In the genomic region with DNA sequence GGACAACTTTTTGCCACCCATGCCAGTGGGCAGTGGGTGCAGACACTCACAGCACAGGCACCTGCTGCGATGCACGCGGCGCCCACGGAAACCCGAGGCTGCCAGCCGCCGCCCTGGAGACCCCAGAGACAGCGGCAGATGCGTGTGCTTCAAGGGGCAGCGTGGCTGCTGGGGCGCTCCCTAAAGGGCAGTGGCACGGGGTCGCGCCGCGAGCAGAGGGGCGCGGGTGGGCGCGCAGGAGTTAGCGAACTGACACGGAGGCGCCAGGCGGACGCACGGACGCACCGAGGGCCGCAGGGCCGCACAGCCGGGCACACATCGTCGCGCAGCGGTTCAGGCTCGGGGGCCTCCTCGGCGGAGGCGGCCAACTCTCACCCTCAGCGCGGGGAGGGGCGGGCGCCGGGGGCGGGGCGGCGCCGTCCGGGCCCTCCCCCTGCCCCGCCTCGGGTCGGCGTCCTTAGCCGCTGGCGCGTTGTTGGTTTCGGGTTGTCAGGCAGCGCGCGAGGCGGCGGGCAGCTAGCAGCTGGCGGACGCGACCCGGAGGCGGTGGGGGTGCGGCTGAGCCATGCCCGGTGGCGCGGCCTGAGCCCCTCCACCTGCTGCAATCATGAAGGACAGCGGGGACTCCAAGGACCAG, we compare ENCODE assay signal across 8 cellular contexts. TPM values are rescaled to one million over a fixed set of nuclear protein-coding genes. Genes with fewer than 3 reads are reported as not detected.
A peak's percentile ranks its signal among the peaks of the same experiment; 100 is the strongest.
DNase-seq lines count a peak whose midpoint lies in the region; ATAC-seq and TF ChIP-seq lines count a peak whose summit lies in the region.

A gene with protein sequence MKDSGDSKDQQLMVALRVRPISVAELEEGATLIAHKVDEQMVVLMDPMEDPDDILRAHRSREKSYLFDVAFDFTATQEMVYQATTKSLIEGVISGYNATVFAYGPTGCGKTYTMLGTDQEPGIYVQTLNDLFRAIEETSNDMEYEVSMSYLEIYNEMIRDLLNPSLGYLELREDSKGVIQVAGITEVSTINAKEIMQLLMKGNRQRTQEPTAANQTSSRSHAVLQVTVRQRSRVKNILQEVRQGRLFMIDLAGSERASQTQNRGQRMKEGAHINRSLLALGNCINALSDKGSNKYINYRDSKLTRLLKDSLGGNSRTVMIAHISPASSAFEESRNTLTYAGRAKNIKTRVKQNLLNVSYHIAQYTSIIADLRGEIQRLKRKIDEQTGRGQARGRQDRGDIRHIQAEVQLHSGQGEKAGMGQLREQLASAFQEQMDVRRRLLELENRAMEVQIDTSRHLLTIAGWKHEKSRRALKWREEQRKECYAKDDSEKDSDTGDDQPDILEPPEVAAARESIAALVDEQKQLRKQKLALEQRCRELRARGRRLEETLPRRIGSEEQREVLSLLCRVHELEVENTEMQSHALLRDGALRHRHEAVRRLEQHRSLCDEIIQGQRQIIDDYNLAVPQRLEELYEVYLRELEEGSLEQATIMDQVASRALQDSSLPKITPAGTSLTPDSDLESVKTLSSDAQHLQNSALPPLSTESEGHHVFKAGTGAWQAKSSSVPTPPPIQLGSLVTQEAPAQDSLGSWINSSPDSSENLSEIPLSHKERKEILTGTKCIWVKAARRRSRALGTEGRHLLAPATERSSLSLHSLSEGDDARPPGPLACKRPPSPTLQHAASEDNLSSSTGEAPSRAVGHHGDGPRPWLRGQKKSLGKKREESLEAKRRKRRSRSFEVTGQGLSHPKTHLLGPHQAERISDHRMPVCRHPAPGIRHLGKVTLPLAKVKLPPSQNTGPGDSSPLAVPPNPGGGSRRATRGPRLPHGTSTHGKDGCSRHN (plus strand): TSS at position 484 of the 637 bp plus-strand sequence. CDS start 124 bp downstream, at position 608.

- H3F3A ChIP-seq in SK-N-SH (replicated peaks; ENCODE audit: insufficient read depth) = no peaks in the 10 kb centered on the region
- no peaks in the 10 kb centered on the region for H3F3A ChIP-seq in PC-3 (ENCODE audit: low read length, unreplicated experiment)

- peaks cover 0 to 3% of the 10 kb centered on the region in 2 experiments; a peak in 1 of 4 replicates for H3K4me1 ChIP-seq in SK-N-SH (ENCODE audit: control insufficient read depth in 1 of 2, insufficient read depth in 2 of 2, low read depth in 1 of 2, low read length in 1 of 2)
- peaks cover 21% of the 10 kb centered on the region for H3K4me1 ChIP-seq in lower lobe of right lung
- H3K4me1 ChIP-seq in PC-3 (ENCODE audit: insufficient read depth, low read length) = no peaks in the 10 kb centered on the region

- peaks cover 14% of the 10 kb centered on the region for H3K4me1 Mint-ChIP-seq in T-helper 1 cell treated with Interleukin-12 subunit alpha and Interleukin-12 subunit beta and Interleukin-4 antibody, amounts not matched to agents 30 μg/mL and 1 μg/mL, for 36 hours (ENCODE audit: low read depth)

- peaks cover 42% of the 10 kb centered on the region for H3K27me3 Mint-ChIP-seq in T-helper 1 cell treated with Interleukin-12 subunit alpha and Interleukin-12 subunit beta and Interleukin-4 antibody, amounts not matched to agents 30 μg/mL and 1 μg/mL, for 36 hours (ENCODE audit: low read depth)

- intact Hi-C loops in lower lobe of right lung (cut with DNase I) = no loop called here
- intact Hi-C loops in PC-3 (cut with micrococcal nuclease) = no loop called here

- H3K9me3 Mint-ChIP-seq in T-helper 1 cell treated with Interleukin-12 subunit alpha and Interleukin-12 subunit beta and Interleukin-4 antibody, amounts not matched to agents 30 μg/mL and 1 μg/mL, for 36 hours = no peaks in the 10 kb centered on the region

- H3K9ac ChIP-seq in SK-N-SH (no peak within 1 kb of the TSS), PC-3 (ENCODE audit: low read length) (no peak within 1 kb of the TSS)

- ATAC-seq in SK-N-SH treated with all-trans-retinoic acid at 6 μM for 48 hours (no peak; the same call in 2 of the 3 replicates), lower lobe of right lung (peak; percentile 73 to 78), PC-3 (no peak), HG02588 (IDR thresholded peaks at IDR 0.05; ENCODE audit: unreplicated experiment) (no peak)

- H3K36me3 Mint-ChIP-seq in T-helper 1 cell treated with Interleukin-12 subunit alpha and Interleukin-12 subunit beta and Interleukin-4 antibody, amounts not matched to agents 30 μg/mL and 1 μg/mL, for 36 hours (ENCODE audit: low read depth) = no peaks in the 10 kb centered on the region

- DNase-seq in SK-N-SH (peak; percentile 91), caudate nucleus (lab: John Stamatoyannopoulos, UW) (peak in 40 of 61 donors; percentile 3 to 73 (median 25)), lower lobe of right lung (peak; percentile 55), PC-3 (no peak)
- peak; percentile 11 to 57 (median 38) for DNase-seq in stimulated activated CD4-positive, alpha-beta T cell treated with anti-CD3 and anti-CD28 coated beads, TNF-alpha, amount 100 ng/mL, for 24 hours (ENCODE audit: low read depth in 3 of 3)

- no peak within 1 kb of the TSS for H3K4me2 ChIP-seq in SK-N-SH
- no peak within 1 kb of the TSS for H3K4me2 ChIP-seq in PC-3 (ENCODE audit: low read length)

- H3K4me3 Mint-ChIP-seq in T-helper 1 cell treated with Interleukin-12 subunit alpha and Interleukin-12 subunit beta and Interleukin-4 antibody, amounts not matched to agents 30 μg/mL and 1 μg/mL, for 36 hours = peak within 1 kb of the TSS; percentile 13

- no peaks in the 10 kb centered on the region for H4K20me1 ChIP-seq in SK-N-SH (ENCODE audit: insufficient read depth)
- no peaks in the 10 kb centered on the region for H4K20me1 ChIP-seq in PC-3 (ENCODE audit: low read length)

- BruUV-seq in PC-3 (replicated peaks; lab: Mats Ljungman, UMichigan) = no TSS peak

- POLR2A ChIA-PET in SK-N-SH (lab: Yijun Ruan, JAX) = no interaction called here
- POLR2A ChIA-PET in PC-3 (lab: Charles Lee; ENCODE audit: unreplicated experiment) = no interaction called here

- no peaks in the 10 kb centered on the region for H3K79me2 ChIP-seq in SK-N-SH (ENCODE audit: insufficient read depth)
- H3K79me2 ChIP-seq in PC-3 (ENCODE audit: low read length) = no peaks in the 10 kb centered on the region

- TF ChIP-seq EP300 in SK-N-SH (IDR thresholded peaks at IDR 0.05; ENCODE audit: borderline replicate concordance in 1 of 2, low read depth in 1 of 2, low read length in 1 of 2) = no peak

- H3K27me3 ChIP-seq in SK-N-SH (ENCODE audit: insufficient read depth) (no peaks in the 10 kb centered on the region), lower lobe of right lung (ENCODE audit: low read depth) (peaks cover 21% of the 10 kb centered on the region), PC-3 (ENCODE audit: low read length) (peaks cover 56% of the 10 kb centered on the region)

- H3K36me3 ChIP-seq in SK-N-SH (replicated peaks in 1 of 2; ENCODE audit: control insufficient read depth in 1 of 2, insufficient read depth in 2 of 2, low read length in 1 of 2) = no peaks in the 10 kb centered on the region
- no peaks in the 10 kb centered on the region for H3K36me3 ChIP-seq in lower lobe of right lung
- no peaks in the 10 kb centered on the region for H3K36me3 ChIP-seq in PC-3 (ENCODE audit: low read depth, low read length)

- H3K27ac ChIP-seq in SK-N-SH (ENCODE audit: low read depth in 2 of 2, low read length in 1 of 2) = no peak within 1 kb of the TSS
- H3K27ac ChIP-seq in caudate nucleus (ENCODE audit: low read depth, low read length) = peak within 1 kb of the TSS; percentile 76
- H3K27ac ChIP-seq in lower lobe of right lung = no peak within 1 kb of the TSS
- H3K27ac ChIP-seq in PC-3 (ENCODE audit: low read length) = no peak within 1 kb of the TSS

- H3K9me3 ChIP-seq in SK-N-SH (no peaks in the 10 kb centered on the region), lower lobe of right lung (no peaks in the 10 kb centered on the region), PC-3 (ENCODE audit: low read length) (no peaks in the 10 kb centered on the region)

- H3K27ac Mint-ChIP-seq in T-helper 1 cell treated with Interleukin-12 subunit alpha and Interleukin-12 subunit beta and Interleukin-4 antibody, amounts not matched to agents 30 μg/mL and 1 μg/mL, for 36 hours = no peak within 1 kb of the TSS

- CTCF ChIA-PET in SK-N-SH (lab: Yijun Ruan, JAX) = interaction anchor here (0.7 kb wide), 1 partner anchor 274 kb away, joined by 3 read pairs; no protein-coding TSS in a partner anchor
- CTCF ChIA-PET in PC-3 (lab: Charles Lee) = no interaction called here

- H3K4me3 ChIP-seq in SK-N-SH (ENCODE audit: low read depth in 2 of 2, low read length in 1 of 2) (peak within 1 kb of the TSS in 1 of 2 experiments; percentile 12; a peak in 1 of 4 replicates), lower lobe of right lung (peak within 1 kb of the TSS; percentile 46), PC-3 (ENCODE audit: low read length) (no peak within 1 kb of the TSS)

- TF ChIP-seq RAD21 in SK-N-SH (IDR thresholded peaks at IDR 0.05; ENCODE audit: low read length) = no peak

- no peaks in the 10 kb centered on the region for H3K9me2 ChIP-seq in SK-N-SH
- no peaks in the 10 kb centered on the region for H3K9me2 ChIP-seq in PC-3 (replicated peaks; ENCODE audit: low read length)

- TF ChIP-seq CTCF in SK-N-SH (IDR thresholded peaks at IDR 0.05) (no peak), lower lobe of right lung (IDR thresholded peaks at IDR 0.05) (no peak), PC-3 (conservative IDR thresholded peaks at IDR 0.05; ENCODE audit: low read depth, low read length) (no peak)

- 10% methylated on average over 15 of the region's 73 CpGs for WGBS in SK-N-SH (ENCODE audit: low lambda C conversion rate)

- H2AFZ ChIP-seq in SK-N-SH (ENCODE audit: low read depth) (no peak within 1 kb of the TSS), PC-3 (ENCODE audit: low read length) (no peak within 1 kb of the TSS)

TF ChIP-seq in SK-N-SH, 30 proteins besides CTCF, POLR2A, EP300 and RAD21 (continues in another document):
- TF ChIP-seq SMC3 (IDR thresholded peaks at IDR 0.05; ENCODE audit: low read depth, low read length) = no peak
- no peak for TF ChIP-seq RFX5 (IDR thresholded peaks at IDR 0.05; ENCODE audit: low read length)

TF ChIP-seq in SK-N-SH treated with all-trans-retinoic acid at 6 μM for 48 hours, 23 proteins besides CTCF, POLR2A, EP300 and RAD21 (continues in another document):
- TF ChIP-seq, protein P1, sequence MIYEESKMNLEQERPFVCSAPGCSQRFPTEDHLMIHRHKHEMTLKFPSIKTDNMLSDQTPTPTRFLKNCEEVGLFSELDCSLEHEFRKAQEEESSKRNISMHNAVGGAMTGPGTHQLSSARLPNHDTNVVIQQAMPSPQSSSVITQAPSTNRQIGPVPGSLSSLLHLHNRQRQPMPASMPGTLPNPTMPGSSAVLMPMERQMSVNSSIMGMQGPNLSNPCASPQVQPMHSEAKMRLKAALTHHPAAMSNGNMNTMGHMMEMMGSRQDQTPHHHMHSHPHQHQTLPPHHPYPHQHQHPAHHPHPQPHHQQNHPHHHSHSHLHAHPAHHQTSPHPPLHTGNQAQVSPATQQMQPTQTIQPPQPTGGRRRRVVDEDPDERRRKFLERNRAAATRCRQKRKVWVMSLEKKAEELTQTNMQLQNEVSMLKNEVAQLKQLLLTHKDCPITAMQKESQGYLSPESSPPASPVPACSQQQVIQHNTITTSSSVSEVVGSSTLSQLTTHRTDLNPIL (CRISPR knock-in tag; IDR thresholded peaks at IDR 0.05; ENCODE audit: low read depth) = no peak

RNA-seq across cellular contexts. Expression of the gene that starts here (rescaled TPM):
- polyA plus RNA-seq in SK-N-SH (2012; rRNA removed) = not detected in 2 replicates
- polyA plus RNA-seq in SK-N-SH (2012; cell fraction: cytosol; rRNA removed) = not detected in 2 replicates
- polyA plus RNA-seq in SK-N-SH (2012; cell fraction: nucleus; rRNA removed) = not detected in 2 replicates
- total RNA-seq in lower lobe of right lung (3.6 TPM), PC-3 (2014; rRNA removed) (not detected in 2 replicates)

Comparison
In these comparisons a context has a peak if more than half of its experiments do, and no peak if none do; other contexts are left out.
1. Peak in DNase-seq in SK-N-SH; RNA of the gene not detected or under 1 TPM.
2. ATAC-seq: peak in lower lobe of right lung (2 of 2); none in SK-N-SH treated with all-trans-retinoic acid at 6 μM for 48 hours (single experiment), PC-3 (single experiment) and HG02588 (single experiment).